ENCODE assay signal across 13 cellular contexts in genomic region chr2:64400733-64401500, GRCh38. TPM values are rescaled to one million over a fixed set of nuclear protein-coding genes. Genes with fewer than 3 reads are reported as not detected.
A peak's percentile ranks its signal among the peaks of the same experiment; 100 is the strongest.
DNase-seq lines count a peak whose midpoint lies in the region; ATAC-seq, FAIRE-seq and TF ChIP-seq lines count a peak whose summit lies in the region.
"Had no signal": no experiment of that assay in that cellular context is flagged by ENCODE, and none has a peak within 500 bp of the region (broad histone marks: within the 10 kb centered on the region; RNA-seq: fewer than 3 reads in every experiment).

No MANE protein-coding gene starts in this region.

- intact Hi-C loops in HCT116 (cut with micrococcal nuclease): no loop called here
- intact Hi-C loops in left lung (cut with DNase I): no loop called here

- H3K4me2 ChIP-seq in HCT116 (ENCODE audit: low read length) (peak overlapping the region; percentile 4), smooth muscle cell (peak overlapping the region; percentile 36)

- H3K79me2 ChIP-seq in HCT116 (ENCODE audit: insufficient read depth, low read length) (no peaks in the 10 kb centered on the region), smooth muscle cell (ENCODE audit: low read depth) (no peaks in the 10 kb centered on the region)

- no peak for TF ChIP-seq CTCF in HCT116 (IDR thresholded peaks at IDR 0.05 in 2 of 3, conservative IDR thresholded peaks at IDR 0.05 in 1 of 3; ENCODE audit: borderline replicate concordance in 1 of 3, insufficient read depth in 1 of 3, low read depth in 2 of 3, low read length in 2 of 3)
- no peak for TF ChIP-seq CTCF in RWPE2 (IDR thresholded peaks at IDR 0.05; ENCODE audit: poor library complexity, severe bottlenecking)
- no peak for TF ChIP-seq CTCF in left lung (IDR thresholded peaks at IDR 0.05)
- no peak for TF ChIP-seq CTCF in smooth muscle cell (IDR thresholded peaks at IDR 0.05; ENCODE audit: borderline replicate concordance, insufficient read depth, poor library complexity, severe bottlenecking)
- no peak for TF ChIP-seq CTCF in GM13977 (IDR thresholded peaks at IDR 0.05; ENCODE audit: extremely low read depth, insufficient read depth, missing control alignments)

- no peak overlapping the region for H3K27ac ChIP-seq in HCT116 (ENCODE audit: low read depth, low read length)
- H3K27ac ChIP-seq in RWPE2 (ENCODE audit: poor library complexity, severe bottlenecking): peak overlapping the region; percentile 32
- H3K27ac ChIP-seq in left lung: peak overlapping the region; percentile 13 to 63
- H3K27ac ChIP-seq in smooth muscle cell (ENCODE audit: low read depth): no peak overlapping the region

- H3K27me3 ChIP-seq in HCT116 (ENCODE audit: insufficient read depth, low read length) (no peaks in the 10 kb centered on the region), RWPE2 (ENCODE audit: insufficient read depth, poor library complexity, severe bottlenecking) (no peaks in the 10 kb centered on the region), left lung (no peaks in the 10 kb centered on the region), smooth muscle cell (ENCODE audit: low read depth) (no peaks in the 10 kb centered on the region)

- H2AFZ ChIP-seq in HCT116 (ENCODE audit: low read depth, low read length, poor library complexity, severe bottlenecking) (no peak overlapping the region), smooth muscle cell (ENCODE audit: low read depth) (no peak overlapping the region)

- TF ChIP-seq RAD21 in HCT116 (IDR thresholded peaks at IDR 0.05; ENCODE audit: low read depth): no peak

- ATAC-seq in HCT116 (peak; percentile 45), RWPE2 (ENCODE audit: low read depth) (peak; percentile 69), left lung (peak; percentile 32)

- FAIRE-seq in GM12891 (lab: Jason Lieb, UNC): no peak

- H3F3A ChIP-seq in smooth muscle cell (ENCODE audit: low read depth): no peaks in the 10 kb centered on the region

- no peaks in the 10 kb centered on the region for H3K36me3 ChIP-seq in HCT116 (ENCODE audit: control insufficient read depth in 1 of 2, insufficient read depth in 2 of 2, low read length in 2 of 2)
- H3K36me3 ChIP-seq in RWPE2 (ENCODE audit: low read depth): no peaks in the 10 kb centered on the region
- H3K36me3 ChIP-seq in left lung: no peaks in the 10 kb centered on the region
- no peaks in the 10 kb centered on the region for H3K36me3 ChIP-seq in smooth muscle cell (ENCODE audit: low read depth)

- in situ Hi-C loops in GM13977 (cut with MboI; ENCODE audit: low pct_unique_long_range_greater_than_20kb, low sequenced_read_pairs, unreplicated experiment): no loop called here

- RAD21 ChIA-PET in HCT116 (lab: Charles Lee; ENCODE audit: low non-redundant PET in 1 of 2, low total read pairs in 2 of 2, uncharacterized antibody in 2 of 2, unreplicated experiment in 2 of 2): no interaction called here

- H3K4me3 ChIP-seq in HCT116 (replicated peaks in 1 of 2; ENCODE audit: low read depth in 1 of 2, low read length in 2 of 2) (no peak overlapping the region), RWPE2 (ENCODE audit: severe bottlenecking) (no peak overlapping the region), left lung (no peak overlapping the region), smooth muscle cell (no peak overlapping the region)

- 62% methylated on average over 8 of the region's 8 CpGs for WGBS in smooth muscle cell (ENCODE audit: low lambda C conversion rate)

- POLR2A ChIA-PET in HCT116 (lab: Charles Lee): interaction anchor here (0.6 kb wide), 1 partner anchor 40 kb away, joined by 3 read pairs; no protein-coding TSS in a partner anchor

- DNase-seq in HCT116 (ENCODE audit: low read depth, low spot score) (no peak), RWPE2 (ENCODE audit: low spot score) (no peak), left lung (peak in 1 of 2 donors; percentile 76), smooth muscle cell (lab: John Stamatoyannopoulos, UW; ENCODE audit: unreplicated experiment) (no peak), Kasumi-1 (lab: John Stamatoyannopoulos, UW) (no peak), GM13977 (ENCODE audit: low spot score) (no peak), GM12891 (ENCODE audit: insufficient read length, low spot score) (no peak)
- DNase-seq: activated CD4-positive, alpha-beta T cell treated with anti-CD3 and anti-CD28 coated beads, Interleukin-2, amount 50 U/mL, for 4 hours; activated effector memory CD4-positive, alpha-beta T cell treated with Interleukin-2 at 50 U/mL for 16 hours; hippocampal formation; NCI-H1092 treated with DMSO at 0.1 percent for 48 hours; retina; SW 1271 had no signal

- no peaks in the 10 kb centered on the region for H3K9me3 ChIP-seq in HCT116 (ENCODE audit: control insufficient read depth in 1 of 2, insufficient read depth in 1 of 2, low read depth in 1 of 2, low read length in 2 of 2)
- no peaks in the 10 kb centered on the region for H3K9me3 ChIP-seq in RWPE2 (ENCODE audit: severe bottlenecking)
- H3K9me3 ChIP-seq in left lung: no peaks in the 10 kb centered on the region
- H3K9me3 ChIP-seq in smooth muscle cell (replicated peaks; ENCODE audit: low read depth): no peaks in the 10 kb centered on the region

- TF ChIP-seq POLR2A in HCT116 (IDR thresholded peaks at IDR 0.05; ENCODE audit: borderline replicate concordance, extremely low read depth, insufficient read depth, insufficient read length): no peak
- TF ChIP-seq POLR2A in GM12891 (IDR thresholded peaks at IDR 0.05; ENCODE audit: low read depth, low read length): no peak

- H4K20me1 ChIP-seq in HCT116 (ENCODE audit: insufficient read depth): no peaks in the 10 kb centered on the region
- H4K20me1 ChIP-seq in smooth muscle cell (ENCODE audit: low read depth): no peaks in the 10 kb centered on the region

- no TSS peak for BruUV-seq in HCT116 (replicated peaks; lab: Mats Ljungman, UMichigan)

- H3K9me2 ChIP-seq in HCT116 (ENCODE audit: insufficient read depth): no peaks in the 10 kb centered on the region

- CTCF ChIA-PET in HCT116 (lab: Charles Lee): no interaction called here

- H3K9ac ChIP-seq in HCT116 (ENCODE audit: low read length) (no peak overlapping the region), smooth muscle cell (ENCODE audit: low read depth) (no peak overlapping the region)

- H3K4me1 ChIP-seq in HCT116 (ENCODE audit: control insufficient read depth in 1 of 2, insufficient read depth in 2 of 2, low read length in 2 of 2) (peaks cover 21 to 38% of the 10 kb centered on the region in 2 experiments; a peak in 3 of 4 replicates), RWPE2 (ENCODE audit: insufficient read depth, poor library complexity, severe bottlenecking) (peaks cover 34% of the 10 kb centered on the region), left lung (peaks cover 29 to 66% of the 10 kb centered on the region in 2 donors), smooth muscle cell (ENCODE audit: low read depth) (peaks cover 34% of the 10 kb centered on the region)

TF ChIP-seq in HCT116, 20 proteins besides CTCF, POLR2A, EP300 and RAD21 (continues in another document):
- TF ChIP-seq ZBTB33 (IDR thresholded peaks at IDR 0.05; ENCODE audit: extremely low read depth, insufficient replicate concordance, low read length) (no peak), YY1 (IDR thresholded peaks at IDR 0.05; ENCODE audit: extremely low read depth, insufficient replicate concordance, low read depth, low read length) (no peak), SRF (IDR thresholded peaks at IDR 0.05; ENCODE audit: low read depth) (no peak), EZH2phosphoT487 (IDR thresholded peaks at IDR 0.05; ENCODE audit: borderline replicate concordance) (no peak), ZNF274 (IDR thresholded peaks at IDR 0.05; ENCODE audit: low read depth, low read length) (no peak), EGR1 (IDR thresholded peaks at IDR 0.05; ENCODE audit: low read depth) (no peak)

TF ChIP-seq in GM12891, 5 proteins besides CTCF, POLR2A, EP300 and RAD21:
- TF ChIP-seq POLR2AphosphoS5 (IDR thresholded peaks at IDR 0.05; ENCODE audit: low read depth, low read length): no peak
- TF ChIP-seq SPI1 (IDR thresholded peaks at IDR 0.05; ENCODE audit: low read depth, low read length): no peak
- TF ChIP-seq TAF1 (IDR thresholded peaks at IDR 0.05; ENCODE audit: low read depth, low read length): no peak
- no peak for TF ChIP-seq POU2F2 (IDR thresholded peaks at IDR 0.05; ENCODE audit: low read depth, low read length)
- TF ChIP-seq PAX5 (IDR thresholded peaks at IDR 0.05; ENCODE audit: insufficient read depth, low read length, severe bottlenecking): no peak

RNA-seq across cellular contexts. Expression of gene LGALSL, which starts 53.0 kb away (rescaled TPM):
- 14.2 TPM for total RNA-seq in HCT116 (2021; ENCODE audit: unreplicated experiment)
- 23.0 and 24.0 TPM in 2 replicates for polyA plus RNA-seq in HCT116 (2012)
- 10 to 100 TPM; 33.5 to 34.1 TPM for total RNA-seq in left lung
- total RNA-seq in smooth muscle cell: 9.4 and 13.9 TPM in 2 replicates
- 8.1 and 9.9 TPM in 2 replicates for polyA plus RNA-seq in smooth muscle cell
- polyA plus RNA-seq in GM12891 (2012; ENCODE audit: low read depth, missing spikeins): 5.8 TPM

Comparison
In these comparisons a context has a peak if more than half of its experiments do, and no peak if none do; other contexts are left out.
1. H3K27ac ChIP-seq: peak in RWPE2 (single experiment) and left lung (2 of 2); none in HCT116 (single experiment) and smooth muscle cell (single experiment).
2. Peak in every context shown above with its lines, with median percentiles within 50 percentile points of each other: ATAC-seq.